ENCODE assay signal across 20 cellular contexts in the genomic region with DNA sequence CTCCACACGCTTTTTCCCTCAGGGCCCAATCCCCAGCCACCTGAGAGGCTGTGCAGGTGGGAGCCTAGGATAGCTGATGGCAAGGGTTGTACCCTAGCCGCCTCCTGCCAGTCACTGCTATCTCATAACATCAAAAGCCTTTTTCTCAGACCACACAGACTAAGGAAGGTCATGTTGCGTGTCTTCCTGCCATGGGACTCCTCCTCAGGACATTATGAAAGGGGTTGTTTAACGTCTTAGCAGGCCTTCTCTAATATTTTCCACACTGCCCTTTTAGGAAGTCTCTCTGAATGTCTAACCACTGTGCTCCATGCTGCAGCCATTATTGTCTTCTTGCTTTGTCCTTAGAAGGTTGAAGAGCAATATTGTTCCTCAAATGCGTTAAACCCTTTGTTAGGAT. TPM values are rescaled to one million over a fixed set of nuclear protein-coding genes. Genes with fewer than 3 reads are reported as not detected.
DNase-seq lines count a peak whose midpoint lies in the region; ATAC-seq, FAIRE-seq and TF ChIP-seq lines count a peak whose summit lies in the region.
"Had no signal": no experiment of that assay in that cellular context is flagged by ENCODE, and none has a peak within 500 bp of the region (broad histone marks: within the 10 kb centered on the region; RNA-seq: fewer than 3 reads in every experiment).

No MANE protein-coding gene starts in this region.

- BruUV-seq in K562 (replicated peaks; lab: Mats Ljungman, UMichigan), result no TSS peak

- TF ChIP-seq EP300 in K562 (IDR thresholded peaks at IDR 0.05; ENCODE audit: low read length), result no peak

- intact Hi-C loops in K562 (cut with micrococcal nuclease), result no loop called here

- peaks cover 73% of the 10 kb centered on the region for H3K27me3 Mint-ChIP-seq in T-helper 2 cell treated with Interferon-gamma antibody and Interleukin-4, amounts not matched to agents 5 μg/mL and 100 μg/mL, for 36 hours (ENCODE audit: low read depth)

- H3K9me3 ChIP-seq in K562 (replicated peaks; ENCODE audit: control insufficient read depth, insufficient read depth, low read depth, low read length) (no peaks in the 10 kb centered on the region), osteoblast (ENCODE audit: low read depth, low read length) (no peaks in the 10 kb centered on the region), MG63 (no peaks in the 10 kb centered on the region)
- H3K9me3 ChIP-seq: esophagus squamous epithelium, testis had no signal

- TF ChIP-seq CTCF in K562 (IDR thresholded peaks at IDR 0.05 in 2 of 3, conservative IDR thresholded peaks at IDR 0.05 in 1 of 3; ENCODE audit: insufficient read depth in 2 of 3, low read depth in 1 of 3, low read length in 3 of 3) (no peak), osteoblast (IDR thresholded peaks at IDR 0.05; ENCODE audit: extremely low read depth, low read depth, low read length) (no peak)

- peak overlapping the region; percentile 51 for H3K4me2 ChIP-seq in K562 (ENCODE audit: insufficient read depth, low read length)
- peak overlapping the region; percentile 44 for H3K4me2 ChIP-seq in osteoblast (ENCODE audit: insufficient read depth, low read length)

- WGBS in K562 (ENCODE audit: insufficient coverage, low coverage, missing lambda C conversion rate), result 23% methylated on average over 5 of the region's 5 CpGs

- no peaks in the 10 kb centered on the region for H3K9me3 Mint-ChIP-seq in T-helper 2 cell treated with Interferon-gamma antibody and Interleukin-4, amounts not matched to agents 5 μg/mL and 100 μg/mL, for 36 hours
- H3K9me3 Mint-ChIP-seq: activated T-helper 17 cell treated with anti-CD3 and anti-CD28 coated beads, Interleukin-2, amount 50 U/mL, for 72 hours had no signal

- peak; percentile 2; the same call in 1 of the 3 replicates for ATAC-seq in K562
- ATAC-seq: activated T-helper 17 cell treated with anti-CD3 and anti-CD28 coated beads, Interleukin-2, amount 50 U/mL, for 72 hours; HCT116; sciatic nerve had no signal

- TF ChIP-seq POLR2A in K562 (conservative IDR thresholded peaks at IDR 0.05), result no peak

- H2AFZ ChIP-seq in K562 (ENCODE audit: low read depth, low read length), result peak overlapping the region; percentile 86
- H2AFZ ChIP-seq in osteoblast (ENCODE audit: low read length), result no peak overlapping the region

- H3K9ac ChIP-seq in K562 (ENCODE audit: insufficient read depth in 1 of 2, low read depth in 2 of 2, low read length in 2 of 2), result peak overlapping the region in 1 of 2 experiments; percentile 6; a peak in 1 of 4 replicates

- CTCF ChIA-PET in K562 (lab: Yijun Ruan, JAX; ENCODE audit: low intra/inter-chr PET ratio), result no interaction called here

- no peak overlapping the region for H3K27ac Mint-ChIP-seq in T-helper 2 cell treated with Interferon-gamma antibody and Interleukin-4, amounts not matched to agents 5 μg/mL and 100 μg/mL, for 36 hours
- H3K27ac Mint-ChIP-seq: activated T-helper 17 cell treated with anti-CD3 and anti-CD28 coated beads, Interleukin-2, amount 50 U/mL, for 72 hours had no signal

- in situ Hi-C loops in K562 (cut with MboI), result loop anchor here (10.0 kb wide), 1 partner anchor 172 kb away; a partner anchor contains a TSS

- H3K4me1 ChIP-seq in K562 (replicated peaks in 1 of 2; ENCODE audit: control insufficient read depth in 2 of 2, insufficient read depth in 2 of 2, low read length in 2 of 2), result peaks cover 39 to 42% of the 10 kb centered on the region in 2 experiments
- peaks cover 33% of the 10 kb centered on the region for H3K4me1 ChIP-seq in osteoblast (ENCODE audit: insufficient read depth, low read length)

- H3K4me3 ChIP-seq in K562, result no peak overlapping the region
- no peak overlapping the region for H3K4me3 ChIP-seq in osteoblast (ENCODE audit: insufficient read depth, low read length)
- H3K4me3 ChIP-seq in MG63, result no peak overlapping the region
- H3K4me3 ChIP-seq: testis had no signal

- peaks cover 5% of the 10 kb centered on the region for H3K4me1 Mint-ChIP-seq in T-helper 2 cell treated with Interferon-gamma antibody and Interleukin-4, amounts not matched to agents 5 μg/mL and 100 μg/mL, for 36 hours (ENCODE audit: low read depth)
- H3K4me1 Mint-ChIP-seq: activated T-helper 17 cell treated with anti-CD3 and anti-CD28 coated beads, Interleukin-2, amount 50 U/mL, for 72 hours had no signal

- TF ChIP-seq RAD21 in K562 (CRISPR knock-in tag; conservative IDR thresholded peaks at IDR 0.05 in 1 of 2, IDR thresholded peaks at IDR 0.05 in 1 of 2), result no peak

- no peak overlapping the region for H3K4me3 Mint-ChIP-seq in T-helper 2 cell treated with Interferon-gamma antibody and Interleukin-4, amounts not matched to agents 5 μg/mL and 100 μg/mL, for 36 hours
- H3K4me3 Mint-ChIP-seq: activated T-helper 17 cell treated with anti-CD3 and anti-CD28 coated beads, Interleukin-2, amount 50 U/mL, for 72 hours had no signal

- no peaks in the 10 kb centered on the region for H4K20me1 ChIP-seq in K562 (replicated peaks; ENCODE audit: control insufficient read depth, insufficient read depth, low read length)
- H4K20me1 ChIP-seq in osteoblast (ENCODE audit: insufficient read depth, low read length), result no peaks in the 10 kb centered on the region

- DNase-seq in CD1c-positive myeloid dendritic cell (ENCODE audit: extremely low spot score) (peak; percentile 59), NAMALWA (ENCODE audit: low spot score) (peak; percentile 42), K562 (ENCODE audit: extremely low read depth in 1 of 4, low spot score in 3 of 4) (no peak), osteoblast (ENCODE audit: insufficient read length, low spot score, missing footprints) (no peak), 8988T (no peak), MG63 (no peak), NK-92 (lab: John Stamatoyannopoulos, UW; ENCODE audit: unreplicated experiment) (no peak)
- no peak for DNase-seq in T-helper 2 cell treated with Interferon-gamma antibody and Interleukin-4, amounts not matched to agents 5 μg/mL and 100 μg/mL, for 36 hours (ENCODE audit: low spot score)
- DNase-seq: activated CD4-positive, CD25-positive, alpha-beta regulatory T cell; activated CD8-positive, alpha-beta memory T cell treated with anti-CD3 and anti-CD28 coated beads for 24 hours; esophagus squamous epithelium; head of caudate nucleus; NCI-H2081 treated with DMSO at 0.1 percent for 48 hours; NCI-H524; stimulated activated CD4-positive, alpha-beta T cell treated with anti-CD3 and anti-CD28 coated beads, Interleukin-4, amount 100 ng/mL, for 24 hours; testis had no signal

- H3K9me1 ChIP-seq in K562 (ENCODE audit: control insufficient read depth, insufficient read depth, low read length), result no peaks in the 10 kb centered on the region

- no peaks in the 10 kb centered on the region for H3K36me3 Mint-ChIP-seq in T-helper 2 cell treated with Interferon-gamma antibody and Interleukin-4, amounts not matched to agents 5 μg/mL and 100 μg/mL, for 36 hours (ENCODE audit: low read depth)

- H3K36me3 ChIP-seq in K562 (ENCODE audit: control insufficient read depth, insufficient read depth, low read length) (no peaks in the 10 kb centered on the region), osteoblast (ENCODE audit: insufficient read depth, low read length) (no peaks in the 10 kb centered on the region), MG63 (no peaks in the 10 kb centered on the region)
- H3K36me3 ChIP-seq: esophagus squamous epithelium had no signal

- H3K27me3 ChIP-seq in K562 (ENCODE audit: control insufficient read depth in 2 of 2, insufficient read depth in 2 of 2, low read length in 2 of 2) (no peaks in the 10 kb centered on the region), osteoblast (ENCODE audit: insufficient read depth, low read length) (no peaks in the 10 kb centered on the region), MG63 (no peaks in the 10 kb centered on the region)
- H3K27me3 ChIP-seq: testis had no signal

- H3K27ac ChIP-seq in K562 (ENCODE audit: extremely low read depth, low read depth, low read length) (peak overlapping the region; percentile 24; the same call in 1 of the 3 replicates), osteoblast (ENCODE audit: low read depth, low read length) (no peak overlapping the region)
- H3K27ac ChIP-seq: esophagus squamous epithelium, testis had no signal

- peak; percentile 64 for FAIRE-seq in K562 (lab: Jason Lieb, UNC)
- FAIRE-seq: RCC 7860 had no signal

- POLR2A ChIA-PET in K562 (lab: Yijun Ruan, JAX), result interaction anchor here (0.9 to 1.9 kb wide), 4 partner anchors 9 to 212 kb away, joined by 3 to 7 read pairs (median 4); no protein-coding TSS in a partner anchor

- H3K79me2 ChIP-seq in K562 (ENCODE audit: control insufficient read depth, insufficient read depth, low read length) (no peaks in the 10 kb centered on the region), osteoblast (ENCODE audit: insufficient read depth, low read length) (no peaks in the 10 kb centered on the region)

TF ChIP-seq in K562, 482 proteins besides CTCF, POLR2A, EP300 and RAD21:
- TF ChIP-seq GATAD2B (IDR thresholded peaks at IDR 0.05; ENCODE audit: borderline replicate concordance) (no peak), NR3C1 (CRISPR knock-in tag; IDR thresholded peaks at IDR 0.05) (no peak), BCOR (IDR thresholded peaks at IDR 0.05) (peak; percentile 53; the same call in 1 of the 2 replicates), CBFA2T3 (IDR thresholded peaks at IDR 0.05) (peak; percentile 16; the same call in 1 of the 2 replicates), NR2C2 (CRISPR knock-in tag; IDR thresholded peaks at IDR 0.05) (no peak), NR2C2 (tag; IDR thresholded peaks at IDR 0.05) (peak; percentile 16; the same call in 1 of the 2 replicates)

RNA-seq across cellular contexts. Expression of a gene that starts 7.6 kb away (rescaled TPM):
- 77.0 and 130 TPM in 2 replicates for total RNA-seq in K562 (2011; cell fraction: chromatin; rRNA removed; ENCODE audit: low replicate concordance)
- total RNA-seq in K562 (2011; cell fraction: nucleolus; rRNA removed), result 72.5 and 74.4 TPM in 2 replicates
- total RNA-seq in K562 (2011; cell fraction: nucleoplasm; rRNA removed), result 82.6 and 125 TPM in 2 replicates
- total RNA-seq in K562 (2014; rRNA removed) (56.4 and 76.2 TPM in 2 replicates), K562 (2014; rRNA removed; fragmentation: Illumina TruSeq; extraction: Trizol) (29.7 and 38.1 TPM in 2 replicates), K562 (2015; rRNA removed; fragmentation: Illumina TruSeq; extraction: Trizol) (42.5 and 48.4 TPM in 2 replicates), K562 (2021) (39.4 and 42.4 TPM in 2 replicates), osteoblast (23.5 and 36.5 TPM in 2 replicates)
- polyA plus RNA-seq in K562 (2011; rRNA removed) (46.7 and 52.4 TPM in 2 replicates), K562 (2014; fragmentation: Illumina TruSeq; extraction: Trizol) (49.8 and 55.3 TPM in 2 replicates), K562 (2014; fragmentation: Nextera tagmentation; extraction: Ambion mirVana) (100 to 1,000 TPM; 106 to 117 TPM), K562 (2014; rRNA removed) (56.6 and 84.5 TPM in 2 replicates)
- 63.4 and 94.3 TPM in 2 replicates for polyA plus RNA-seq in K562 (2011; cell fraction: cytosol; rRNA removed)
- 52.4 and 68.5 TPM in 2 replicates for polyA plus RNA-seq in K562 (2011; cell fraction: nucleus; rRNA removed)
- polyA plus RNA-seq in K562 (2012), result 46.0 and 46.7 TPM in 2 replicates
- 28.5 and 29.1 TPM in 2 replicates for polyA minus RNA-seq in K562 (2011; rRNA and poly(A)+ RNA removed)
- polyA minus RNA-seq in K562 (2011; cell fraction: cytosol; rRNA and poly(A)+ RNA removed), result 15.2 and 20.5 TPM in 2 replicates
- 27.1 and 36.1 TPM in 2 replicates for polyA minus RNA-seq in K562 (2011; cell fraction: nucleus; rRNA and poly(A)+ RNA removed)
- total RNA-seq in MG63 (2014; rRNA removed; shearing (Covaris generic); ENCODE audit: low replicate concordance), result 33.1 and 48.3 TPM in 2 replicates

Comparison
In these comparisons a context has a peak if more than half of its experiments do, and no peak if none do; other contexts are left out.
1. DNase-seq: peak in CD1c-positive myeloid dendritic cell (single experiment) and NAMALWA (single experiment); none in K562 (0 of 4), osteoblast (single experiment), 8988T (single experiment), MG63 (single experiment), NK-92 (single experiment) and T-helper 2 cell treated with Interferon-gamma antibody and Interleukin-4, amounts not matched to agents 5 μg/mL and 100 μg/mL, for 36 hours (single experiment).